23 cellular contexts compared by ENCODE assay signal in genomic region chr14:37375566-37375965, GRCh38.
"Had no signal": no experiment of that assay in that cellular context is flagged by ENCODE, and none has a peak within 500 bp of the region (broad histone marks: within the 10 kb centered on the region; RNA-seq: fewer than 3 reads in every experiment).

No MANE protein-coding gene starts in this region.

- H3K27me3 Mint-ChIP-seq: dendritic cell treated with granulocyte-macrophage colony-stimulating factor and Interleukin-4, amounts not matched to agents 40 ng/mL and 50 ng/mL, for 4 days; effector memory CD8-positive, alpha-beta T cell had no signal

- H3K36me3 ChIP-seq: colonic mucosa, esophagus squamous epithelium, gastrocnemius medialis, heart right ventricle, left lung, lower lobe of right lung had no signal

- H3K4me1 ChIP-seq: colonic mucosa, esophagus squamous epithelium, gastrocnemius medialis, heart right ventricle, left lung, lower lobe of right lung had no signal

- H3K4me1 Mint-ChIP-seq: mesothelial cell of epicardium had no signal

- DNase-seq: colonic mucosa; cortex of kidney; effector CD8-positive, alpha-beta T cell; effector memory CD8-positive, alpha-beta T cell; endodermal cell; erythroblast; esophagus squamous epithelium; foreskin fibroblast; foreskin melanocyte; gastrocnemius medialis; glutamatergic neuron; head of caudate nucleus; heart right ventricle; hippocampal formation; left cardiac atrium; left lung; left ventricle myocardium superior; lower lobe of right lung; mesenchymal stem cell; mucosa of descending colon had no signal

- H3K27me3 ChIP-seq: colonic mucosa, esophagus squamous epithelium, gastrocnemius medialis, heart right ventricle, left lung had no signal

- H3K4me3 ChIP-seq: colonic mucosa, esophagus squamous epithelium, gastrocnemius medialis, heart right ventricle, left lung, lower lobe of right lung, mucosa of descending colon had no signal

- H3K9me3 Mint-ChIP-seq: endodermal cell had no signal

- H3K4me3 Mint-ChIP-seq: dendritic cell treated with granulocyte-macrophage colony-stimulating factor and Interleukin-4, amounts not matched to agents 40 ng/mL and 50 ng/mL, for 4 days; effector memory CD8-positive, alpha-beta T cell; endodermal cell; mesothelial cell of epicardium had no signal

- H3K9me3 ChIP-seq: colonic mucosa, esophagus squamous epithelium, gastrocnemius medialis, lower lobe of right lung, mucosa of descending colon had no signal

- H3K27ac Mint-ChIP-seq: dendritic cell treated with granulocyte-macrophage colony-stimulating factor and Interleukin-4, amounts not matched to agents 40 ng/mL and 50 ng/mL, for 4 days; effector memory CD8-positive, alpha-beta T cell; endodermal cell; mesothelial cell of epicardium had no signal

- H3K27ac ChIP-seq: colonic mucosa, epithelial cell of prostate, esophagus squamous epithelium, gastrocnemius medialis, heart right ventricle, left lung, lower lobe of right lung had no signal
